ENCODE assay signal across 29 cellular contexts in the genomic region with DNA sequence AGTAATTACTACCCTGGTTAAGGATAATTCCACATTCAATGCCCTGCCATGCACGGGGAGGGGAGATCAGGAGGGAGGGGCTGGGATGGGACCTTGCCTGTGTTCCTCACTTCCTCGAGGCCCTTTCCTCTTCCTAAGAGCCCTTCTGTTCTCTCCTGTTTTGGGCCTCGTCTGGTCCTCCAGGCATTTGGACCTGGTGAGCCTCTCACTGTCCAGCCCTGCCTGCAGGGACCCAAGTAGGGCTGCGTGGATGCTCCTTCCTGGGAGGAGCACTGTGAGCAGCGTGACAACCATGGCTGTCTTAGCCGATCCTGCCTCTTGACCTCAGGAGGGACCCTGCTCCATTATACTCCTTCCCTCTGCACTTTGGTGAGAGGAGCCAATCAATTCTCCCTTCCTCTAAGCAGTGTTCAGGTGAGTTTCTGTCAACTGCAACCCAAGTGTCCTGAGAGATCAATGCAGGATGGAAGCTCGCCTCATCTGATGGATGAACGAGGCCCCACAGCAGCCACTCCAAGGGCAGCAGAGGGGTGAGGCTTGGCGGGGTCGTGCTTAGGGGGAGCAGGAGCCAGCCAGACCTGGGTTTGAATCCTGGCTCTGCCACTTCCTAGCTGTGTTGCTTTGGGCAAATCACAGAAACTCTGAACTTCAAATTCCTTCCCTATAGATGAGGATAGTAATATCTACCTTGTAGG.
DNase-seq lines count a peak whose midpoint lies in the region; ATAC-seq, FAIRE-seq and TF ChIP-seq lines count a peak whose summit lies in the region.
"Had no signal": no experiment of that assay in that cellular context is flagged by ENCODE, and none has a peak within 500 bp of the region (broad histone marks: within the 10 kb centered on the region; RNA-seq: fewer than 3 reads in every experiment).

No MANE protein-coding gene starts in this region.

- H3K4me2 ChIP-seq in DND-41 (ENCODE audit: insufficient read depth, low read length), result no peak overlapping the region

- H3K9me3 Mint-ChIP-seq in activated T-cell treated with anti-CD3 and anti-CD28 coated beads, Interleukin-2, amount 50 U/mL, for 24 hours, result no peaks in the 10 kb centered on the region
- no peaks in the 10 kb centered on the region for H3K9me3 Mint-ChIP-seq in activated T-helper 17 cell treated with anti-CD3 and anti-CD28 coated beads, Interleukin-2, amount 50 U/mL, for 72 hours
- H3K9me3 Mint-ChIP-seq: CD14-positive monocyte, type B pancreatic cell had no signal

- no peak overlapping the region for H3K4me3 ChIP-seq in DND-41 (ENCODE audit: low read depth in 1 of 2, low read length in 2 of 2)
- H3K4me3 ChIP-seq: breast epithelium, left lung, prostate gland, sigmoid colon had no signal

- DNase-seq in activated T-cell treated with anti-CD3 and anti-CD28 coated beads, Interleukin-2, amount 50 U/mL, for 24 hours, result no peak
- no peak for DNase-seq in activated T-cell treated with anti-CD3 and anti-CD28 coated beads, Interleukin-2, amount 50 U/mL, for 1 hour
- DNase-seq in DND-41 (no peak), posterior vena cava (ENCODE audit: low spot score) (peak; percentile 62), urothelium cell line (ENCODE audit: low spot score) (no peak), RCC 7860 (ENCODE audit: low spot score) (no peak), activated gamma-delta T cell treated with Interleukin-2 at 50 U/mL for 16 hours (no peak)
- DNase-seq: activated CD4-positive, CD25-positive, alpha-beta regulatory T cell; activated naive CD4-positive, alpha-beta T cell; activated T-cell treated with anti-CD3 and anti-CD28 coated beads, Interleukin-2, amount 50 U/mL, for 48 hours; anterior cingulate cortex; DMS79 treated with DMSO at 0.1 percent for 48 hours; effector memory CD4-positive, alpha-beta T cell; GF-D8; mesenchymal stem cell; NCI-H510A; RPMI8226; sigmoid colon; stimulated activated CD4-positive, alpha-beta T cell treated with anti-CD3 and anti-CD28 coated beads, Interleukin-4, amount 100 ng/mL, for 1 hour; T-helper 1 cell had no signal

- H3K27ac ChIP-seq in DND-41 (ENCODE audit: low read length), result peak overlapping the region; percentile 25; the same call in 1 of the 2 replicates
- H3K27ac ChIP-seq: 22Rv1, breast epithelium, left lung, prostate gland, sigmoid colon had no signal

- H3K27me3 ChIP-seq in DND-41 (ENCODE audit: insufficient read depth, low read length, poor library complexity), result no peaks in the 10 kb centered on the region
- H3K27me3 ChIP-seq: breast epithelium, left lung, neutrophil, sigmoid colon had no signal

- peaks cover 26% of the 10 kb centered on the region for H3K4me1 ChIP-seq in DND-41 (ENCODE audit: insufficient read depth, low read length)
- H3K4me1 ChIP-seq: breast epithelium, prostate gland had no signal

- ATAC-seq in DND-41 (ENCODE audit: insufficient read depth, low read depth), result no peak
- no peak for ATAC-seq in activated T-helper 17 cell treated with anti-CD3 and anti-CD28 coated beads, Interleukin-2, amount 50 U/mL, for 72 hours (replicated peaks)
- ATAC-seq: left lung had no signal

- H3K4me3 Mint-ChIP-seq in activated T-cell treated with anti-CD3 and anti-CD28 coated beads, Interleukin-2, amount 50 U/mL, for 24 hours, result no peak overlapping the region
- H3K4me3 Mint-ChIP-seq in activated T-helper 17 cell treated with anti-CD3 and anti-CD28 coated beads, Interleukin-2, amount 50 U/mL, for 72 hours, result no peak overlapping the region
- H3K4me3 Mint-ChIP-seq: CD14-positive monocyte, type B pancreatic cell had no signal

- TF ChIP-seq CTCF in DND-41 (IDR thresholded peaks at IDR 0.05; ENCODE audit: borderline replicate concordance, extremely low read depth, low read length, poor library complexity, severe bottlenecking), result no peak

- H3K36me3 Mint-ChIP-seq in activated T-cell treated with anti-CD3 and anti-CD28 coated beads, Interleukin-2, amount 50 U/mL, for 24 hours (ENCODE audit: low read depth), result peaks cover 8% of the 10 kb centered on the region
- peaks cover 18% of the 10 kb centered on the region for H3K36me3 Mint-ChIP-seq in activated T-helper 17 cell treated with anti-CD3 and anti-CD28 coated beads, Interleukin-2, amount 50 U/mL, for 72 hours (ENCODE audit: low read depth)
- H3K36me3 Mint-ChIP-seq: type B pancreatic cell had no signal

- no peaks in the 10 kb centered on the region for H3K79me2 ChIP-seq in DND-41 (ENCODE audit: insufficient read depth, low read length)

- H3K36me3 ChIP-seq in DND-41 (ENCODE audit: insufficient read depth, low read length), result no peaks in the 10 kb centered on the region
- H3K36me3 ChIP-seq: breast epithelium, left lung, prostate gland, sigmoid colon had no signal

- H3K9ac ChIP-seq in DND-41 (ENCODE audit: low read depth, low read length), result no peak overlapping the region

- H2AFZ ChIP-seq in DND-41 (ENCODE audit: low read depth, low read length), result no peak overlapping the region

- no peaks in the 10 kb centered on the region for H3K27me3 Mint-ChIP-seq in activated T-cell treated with anti-CD3 and anti-CD28 coated beads, Interleukin-2, amount 50 U/mL, for 24 hours
- no peaks in the 10 kb centered on the region for H3K27me3 Mint-ChIP-seq in activated T-helper 17 cell treated with anti-CD3 and anti-CD28 coated beads, Interleukin-2, amount 50 U/mL, for 72 hours

- intact Hi-C loops in posterior vena cava (cut with DNase I), result loop anchor here in 1 of 2 donors (5.0 kb wide), 1 partner anchor 83 kb away; no protein-coding TSS in a partner anchor

- H4K20me1 ChIP-seq in DND-41 (ENCODE audit: insufficient read depth, low read length), result no peaks in the 10 kb centered on the region; the same call in 1 of the 2 replicates

- no peaks in the 10 kb centered on the region for H3K9me3 ChIP-seq in DND-41 (ENCODE audit: insufficient read depth, low read length, severe bottlenecking)
- H3K9me3 ChIP-seq: breast epithelium, left lung, neutrophil, prostate gland, sigmoid colon had no signal

- H3K4me1 Mint-ChIP-seq in activated T-cell treated with anti-CD3 and anti-CD28 coated beads, Interleukin-2, amount 50 U/mL, for 24 hours (ENCODE audit: low read depth), result peaks cover 51% of the 10 kb centered on the region
- peaks cover 26% of the 10 kb centered on the region for H3K4me1 Mint-ChIP-seq in activated T-helper 17 cell treated with anti-CD3 and anti-CD28 coated beads, Interleukin-2, amount 50 U/mL, for 72 hours

- no peak for FAIRE-seq in urothelium cell line (lab: Jason Lieb, UNC)
- no peak for FAIRE-seq in RCC 7860 (lab: Jason Lieb, UNC)
- FAIRE-seq: colon had no signal

- peak overlapping the region; percentile 68 for H3K27ac Mint-ChIP-seq in activated T-cell treated with anti-CD3 and anti-CD28 coated beads, Interleukin-2, amount 50 U/mL, for 24 hours
- H3K27ac Mint-ChIP-seq in activated T-helper 17 cell treated with anti-CD3 and anti-CD28 coated beads, Interleukin-2, amount 50 U/mL, for 72 hours, result peak overlapping the region; percentile 82
- H3K27ac Mint-ChIP-seq: CD14-positive monocyte, type B pancreatic cell had no signal
